In genomic region chr10:30586828-30587227, GRCh38 we compare ENCODE assay signal across 25 cellular contexts. TPM values are rescaled to one million over a fixed set of nuclear protein-coding genes. Genes with fewer than 3 reads are reported as not detected.
"Had no signal": no experiment of that assay in that cellular context is flagged by ENCODE, and none has a peak within 500 bp of the region (broad histone marks: within the 10 kb centered on the region; RNA-seq: fewer than 3 reads in every experiment).

No MANE protein-coding gene starts in this region.

- H3K27me3 Mint-ChIP-seq: activated CD4-positive, alpha-beta memory T cell treated with anti-CD3 and anti-CD28 coated beads, Interleukin-2, amount 10 ng/mL, durations not matched to agents 7 days and 5 days; T-helper 17 cell had no signal

- H3K4me3 ChIP-seq: adrenal gland had no signal

- DNase-seq: activated CD4-positive, alpha-beta memory T cell treated with anti-CD3 and anti-CD28 coated beads, Interleukin-2, amount 10 ng/mL, durations not matched to agents 7 days and 5 days; activated CD4-positive, alpha-beta T cell treated with anti-CD3 and anti-CD28 coated beads for 36 hours; activated CD4-positive, alpha-beta T cell treated with anti-CD3 and anti-CD28 coated beads, Interleukin-2, amount 50 U/mL, for 1 hour; activated CD8-positive, alpha-beta memory T cell treated with anti-CD3 and anti-CD28 coated beads, Interleukin-2, amount 50 U/mL, for 4 hours; activated gamma-delta T cell treated with Interleukin-2 at 50 U/mL for 16 hours; activated naive CD4-positive, alpha-beta T cell treated with anti-CD3 and anti-CD28 coated beads, Interleukin-2, amount 10 ng/mL, durations not matched to agents 7 days and 5 days; activated naive CD8-positive, alpha-beta T cell treated with anti-CD3 and anti-CD28 coated beads for 36 hours; activated T-cell treated with anti-CD3 and anti-CD28 coated beads, Interleukin-2, amount 50 U/mL, for 72 hours; NCI-H1092; NCI-H1417; NCI-H1694; NCI-H2029 treated with DMSO at 0.1 percent for 48 hours; NCI-H345; NCI-H510A treated with DMSO at 0.1 percent for 48 hours; NCI-H69; NK-92 treated with Interleukin-12 subunit alpha and Interleukin-12 subunit beta, amount 100 ng/mL, for 24 hours; PC-3; T-helper 17 cell; T1000 had no signal

- FAIRE-seq: RCC 7860, TTC549 had no signal

- H3K4me3 Mint-ChIP-seq: activated CD4-positive, alpha-beta memory T cell treated with anti-CD3 and anti-CD28 coated beads, Interleukin-2, amount 10 ng/mL, durations not matched to agents 7 days and 5 days; activated CD4-positive, alpha-beta T cell treated with anti-CD3 and anti-CD28 coated beads for 36 hours; activated naive CD4-positive, alpha-beta T cell treated with anti-CD3 and anti-CD28 coated beads, Interleukin-2, amount 10 ng/mL, durations not matched to agents 7 days and 5 days; activated naive CD8-positive, alpha-beta T cell treated with anti-CD3 and anti-CD28 coated beads for 36 hours; activated T-cell treated with anti-CD3 and anti-CD28 coated beads, Interleukin-2, amount 50 U/mL, for 72 hours; T-helper 17 cell had no signal

- H3K36me3 Mint-ChIP-seq: activated naive CD4-positive, alpha-beta T cell treated with anti-CD3 and anti-CD28 coated beads, Interleukin-2, amount 10 ng/mL, durations not matched to agents 7 days and 5 days; activated naive CD8-positive, alpha-beta T cell treated with anti-CD3 and anti-CD28 coated beads for 36 hours had no signal

- H3K27ac ChIP-seq: VCaP had no signal

- H3K9me3 ChIP-seq: adrenal gland had no signal

- H3K36me3 ChIP-seq: adrenal gland had no signal

- H3K9me3 Mint-ChIP-seq: activated CD4-positive, alpha-beta memory T cell treated with anti-CD3 and anti-CD28 coated beads, Interleukin-2, amount 10 ng/mL, durations not matched to agents 7 days and 5 days; activated naive CD4-positive, alpha-beta T cell treated with anti-CD3 and anti-CD28 coated beads, Interleukin-2, amount 10 ng/mL, durations not matched to agents 7 days and 5 days; activated naive CD8-positive, alpha-beta T cell treated with anti-CD3 and anti-CD28 coated beads for 36 hours; activated T-cell treated with anti-CD3 and anti-CD28 coated beads, Interleukin-2, amount 50 U/mL, for 72 hours; activated T-helper 2 cell treated with anti-CD3 and anti-CD28 coated beads, Interferon-gamma antibody, Interleukin-2, Interleukin-4, amounts not matched to agents 10 μg/mL and 5 μg/mL and 100 μg/mL, durations not matched to agents 14 hours and 24 hours and 36 hours had no signal

- H3K27ac Mint-ChIP-seq: activated CD4-positive, alpha-beta memory T cell treated with anti-CD3 and anti-CD28 coated beads, Interleukin-2, amount 10 ng/mL, durations not matched to agents 7 days and 5 days; activated CD4-positive, alpha-beta T cell treated with anti-CD3 and anti-CD28 coated beads for 36 hours; activated naive CD4-positive, alpha-beta T cell treated with anti-CD3 and anti-CD28 coated beads, Interleukin-2, amount 10 ng/mL, durations not matched to agents 7 days and 5 days; activated naive CD8-positive, alpha-beta T cell treated with anti-CD3 and anti-CD28 coated beads for 36 hours; activated T-cell treated with anti-CD3 and anti-CD28 coated beads, Interleukin-2, amount 50 U/mL, for 72 hours; activated T-helper 2 cell treated with anti-CD3 and anti-CD28 coated beads, Interferon-gamma antibody, Interleukin-2, Interleukin-4, amounts not matched to agents 10 μg/mL and 5 μg/mL and 100 μg/mL, durations not matched to agents 14 hours and 24 hours and 36 hours; T-helper 17 cell had no signal

- H3K27me3 ChIP-seq: adrenal gland had no signal

- ATAC-seq: activated CD4-positive, alpha-beta T cell treated with anti-CD3 and anti-CD28 coated beads for 36 hours; activated T-cell treated with anti-CD3 and anti-CD28 coated beads, Interleukin-2, amount 50 U/mL, for 72 hours; PC-3 had no signal

RNA-seq across cellular contexts. Expression of gene LYZL2, which starts 42.7 kb away (rescaled TPM):
- total RNA-seq: activated CD4-positive, alpha-beta memory T cell treated with anti-CD3 and anti-CD28 coated beads, Interleukin-2, amount 10 ng/mL, durations not matched to agents 7 days and 5 days; activated CD4-positive, alpha-beta T cell treated with anti-CD3 and anti-CD28 coated beads for 36 hours; activated naive CD8-positive, alpha-beta T cell treated with anti-CD3 and anti-CD28 coated beads for 36 hours; activated T-cell treated with anti-CD3 and anti-CD28 coated beads, Interleukin-2, amount 50 U/mL, for 72 hours; activated T-helper 2 cell treated with anti-CD3 and anti-CD28 coated beads, Interferon-gamma antibody, Interleukin-2, Interleukin-4, amounts not matched to agents 10 μg/mL and 5 μg/mL and 100 μg/mL, durations not matched to agents 14 hours and 24 hours and 36 hours; adrenal gland; cerebellum; PC-3; T-helper 17 cell had no signal
- polyA plus RNA-seq: adrenal gland had no signal
